ENCODE assay signal across 10 cellular contexts in the genomic region with DNA sequence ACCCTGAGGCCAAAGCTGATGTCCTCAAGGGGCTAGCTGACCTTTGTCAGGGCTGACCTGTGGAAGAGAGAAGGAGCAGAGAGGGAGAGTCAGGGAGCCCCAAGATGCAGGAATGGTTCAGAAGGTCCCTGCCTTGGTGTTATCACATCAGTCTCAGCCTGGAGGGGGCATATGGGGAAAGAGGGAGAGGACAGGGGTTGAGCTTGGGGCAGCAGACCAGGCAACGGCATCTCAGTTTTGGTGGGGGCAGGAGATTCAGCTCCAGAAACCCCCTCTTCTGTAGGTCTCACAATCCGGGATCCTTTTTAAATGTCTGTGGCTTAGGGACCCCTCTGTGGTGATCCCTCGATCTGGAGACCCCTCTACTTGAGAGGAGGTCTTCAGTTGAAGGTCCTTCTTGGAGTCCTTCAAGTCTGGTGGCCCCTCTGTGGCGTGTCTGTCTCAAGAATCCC. TPM values are rescaled to one million over a fixed set of nuclear protein-coding genes. Genes with fewer than 3 reads are reported as not detected.
DNase-seq lines count a peak whose midpoint lies in the region; ATAC-seq and TF ChIP-seq lines count a peak whose summit lies in the region.
"Had no signal": no experiment of that assay in that cellular context is flagged by ENCODE, and none has a peak within 500 bp of the region (broad histone marks: within the 10 kb centered on the region; RNA-seq: fewer than 3 reads in every experiment).

No MANE protein-coding gene starts in this region.

- CTCF ChIA-PET in MCF 10A (lab: Yijun Ruan, JAX), result interaction anchor here (0.6 to 9.3 kb wide), 22 partner anchors 11 to 225 kb away, joined by 3 to 195 read pairs (median 4); a partner anchor contains a TSS

- DNase-seq in HFFc6 (no peak), MCF 10A (ENCODE audit: unreplicated experiment) (no peak)
- DNase-seq in activated CD4-positive, CD25-positive, alpha-beta regulatory T cell treated with anti-CD3 and anti-CD28 coated beads, Interleukin-2, amount 50 U/mL, for 72 hours, result no peak
- DNase-seq in stimulated activated naive CD4-positive, alpha-beta T cell (lab: John Stamatoyannopoulos, UW), result no peak
- DNase-seq: NCI-H2227 treated with DMSO at 0.1 percent for 48 hours had no signal

- no peaks in the 10 kb centered on the region for H3K9me3 Mint-ChIP-seq in HFFc6
- H3K9me3 Mint-ChIP-seq in MCF 10A (ENCODE audit: unreplicated experiment), result no peaks in the 10 kb centered on the region

- H3K36me3 ChIP-seq in liver (ENCODE audit: control insufficient read depth in 4 of 4, insufficient read depth in 3 of 4, low read depth in 1 of 4, low read length in 3 of 4), result no peaks in the 10 kb centered on the region
- no peaks in the 10 kb centered on the region for H3K36me3 ChIP-seq in stomach smooth muscle (ENCODE audit: control insufficient read depth in 2 of 2, insufficient read depth in 2 of 2, low read length in 2 of 2)

- 51% methylated on average over 4 of the region's 4 CpGs for WGBS in liver

- POLR2A ChIA-PET in MCF 10A (lab: Yijun Ruan, JAX), result interaction anchor here (1.0 to 46.1 kb wide), 19 partner anchors 8 to 364 kb away, joined by 3 to 1272 read pairs (median 6); a partner anchor contains a TSS

- no peak for TF ChIP-seq CTCF in HFFc6 (IDR thresholded peaks at IDR 0.05)
- no peak for TF ChIP-seq CTCF in MCF 10A (IDR thresholded peaks at IDR 0.05; ENCODE audit: unreplicated experiment)
- no peak for TF ChIP-seq CTCF in liver (IDR thresholded peaks at IDR 0.05; ENCODE audit: low read depth, low read length, missing input control)

- H3K27me3 Mint-ChIP-seq in HFFc6 (ENCODE audit: insufficient read depth) (peaks cover 6% of the 10 kb centered on the region), MCF 10A (ENCODE audit: insufficient read depth, unreplicated experiment) (no peaks in the 10 kb centered on the region)

- peaks cover 61% of the 10 kb centered on the region for H3K4me1 Mint-ChIP-seq in HFFc6 (ENCODE audit: low read depth)
- H3K4me1 Mint-ChIP-seq in MCF 10A (ENCODE audit: insufficient read depth, unreplicated experiment), result peaks cover 33% of the 10 kb centered on the region

- H3K4me1 ChIP-seq in liver (ENCODE audit: control insufficient read depth in 4 of 4, insufficient read depth in 4 of 4, low read length in 3 of 4) (peaks cover 5 to 25% (median 15%) of the 10 kb centered on the region in 4 donors), stomach smooth muscle (ENCODE audit: control insufficient read depth, insufficient read depth, low read length) (peaks cover 48% of the 10 kb centered on the region)

- H3K4me3 ChIP-seq in liver (ENCODE audit: low read depth in 1 of 3, low read length in 3 of 3) (peak overlapping the region; percentile 26 to 43 (median 37)), stomach smooth muscle (ENCODE audit: low read length in 2 of 2) (peak overlapping the region; percentile 50 to 84)

- peak overlapping the region; percentile 100 for H3K27ac Mint-ChIP-seq in HFFc6
- peak overlapping the region; percentile 91 for H3K27ac Mint-ChIP-seq in MCF 10A (ENCODE audit: low read depth, unreplicated experiment)

- ATAC-seq in HG02938 (IDR thresholded peaks at IDR 0.05; ENCODE audit: unreplicated experiment), result no peak
- ATAC-seq in HG03175 (IDR thresholded peaks at IDR 0.05; ENCODE audit: unreplicated experiment), result no peak

- H3K9ac ChIP-seq in liver (ENCODE audit: low read depth in 1 of 2, low read length in 2 of 2) (peak overlapping the region; percentile 50 to 91), stomach smooth muscle (ENCODE audit: low read length in 2 of 2) (peak overlapping the region; percentile 71 to 88)

- H3K36me3 Mint-ChIP-seq in HFFc6 (ENCODE audit: low read depth) (peaks cover 34% of the 10 kb centered on the region), MCF 10A (ENCODE audit: insufficient read depth, unreplicated experiment) (peaks cover 37% of the 10 kb centered on the region)

- H3K27ac ChIP-seq in liver (ENCODE audit: low read depth in 1 of 2, low read length in 2 of 2), result peak overlapping the region; percentile 59 to 79
- peak overlapping the region; percentile 83 for H3K27ac ChIP-seq in stomach smooth muscle (ENCODE audit: low read length)

- H3K4me3 Mint-ChIP-seq in HFFc6, result peak overlapping the region; percentile 97
- H3K4me3 Mint-ChIP-seq in MCF 10A (ENCODE audit: unreplicated experiment), result peak overlapping the region; percentile 84

- H3K9me3 ChIP-seq in liver (ENCODE audit: control insufficient read depth in 4 of 4, low read length in 3 of 4), result no peaks in the 10 kb centered on the region
- H3K9me3 ChIP-seq in stomach smooth muscle (ENCODE audit: control insufficient read depth in 2 of 2, low read length in 2 of 2), result no peaks in the 10 kb centered on the region

- intact Hi-C loops in MCF 10A (cut with micrococcal nuclease), result loop anchor here (2.0 kb wide), 2 partner anchors 32 to 44 kb away; a partner anchor contains a TSS

- no peak for TF ChIP-seq RAD21 in liver (IDR thresholded peaks at IDR 0.05)

- BruUV-seq in MCF 10A (replicated peaks; lab: Mats Ljungman, UMichigan), result no TSS peak

- no peaks in the 10 kb centered on the region for H3K27me3 ChIP-seq in liver (ENCODE audit: control insufficient read depth in 4 of 4, insufficient read depth in 4 of 4, low read length in 3 of 4)
- H3K27me3 ChIP-seq in stomach smooth muscle (ENCODE audit: control insufficient read depth in 1 of 2, insufficient read depth in 2 of 2, low read length in 2 of 2), result no peaks in the 10 kb centered on the region

TF ChIP-seq in liver, 16 proteins besides CTCF, POLR2A, EP300 and RAD21 (continues in another document):
- no peak for TF ChIP-seq YY1 (IDR thresholded peaks at IDR 0.05)
- TF ChIP-seq, protein P1, sequence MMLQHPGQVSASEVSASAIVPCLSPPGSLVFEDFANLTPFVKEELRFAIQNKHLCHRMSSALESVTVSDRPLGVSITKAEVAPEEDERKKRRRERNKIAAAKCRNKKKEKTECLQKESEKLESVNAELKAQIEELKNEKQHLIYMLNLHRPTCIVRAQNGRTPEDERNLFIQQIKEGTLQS (IDR thresholded peaks at IDR 0.05), result no peak
- TF ChIP-seq SP1 (IDR thresholded peaks at IDR 0.05), result no peak
- no peak for TF ChIP-seq JUND (IDR thresholded peaks at IDR 0.05)
- no peak for TF ChIP-seq FOXA1 (IDR thresholded peaks at IDR 0.05)
- no peak for TF ChIP-seq EGR1 (IDR thresholded peaks at IDR 0.05; ENCODE audit: low read depth in 2 of 2)
- TF ChIP-seq RXRA (IDR thresholded peaks at IDR 0.05), result no peak
- TF ChIP-seq, protein P2, sequence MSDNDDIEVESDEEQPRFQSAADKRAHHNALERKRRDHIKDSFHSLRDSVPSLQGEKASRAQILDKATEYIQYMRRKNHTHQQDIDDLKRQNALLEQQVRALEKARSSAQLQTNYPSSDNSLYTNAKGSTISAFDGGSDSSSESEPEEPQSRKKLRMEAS (IDR thresholded peaks at IDR 0.05), result no peak
- no peak for TF ChIP-seq HNF4G (IDR thresholded peaks at IDR 0.05)
- TF ChIP-seq, protein P3, sequence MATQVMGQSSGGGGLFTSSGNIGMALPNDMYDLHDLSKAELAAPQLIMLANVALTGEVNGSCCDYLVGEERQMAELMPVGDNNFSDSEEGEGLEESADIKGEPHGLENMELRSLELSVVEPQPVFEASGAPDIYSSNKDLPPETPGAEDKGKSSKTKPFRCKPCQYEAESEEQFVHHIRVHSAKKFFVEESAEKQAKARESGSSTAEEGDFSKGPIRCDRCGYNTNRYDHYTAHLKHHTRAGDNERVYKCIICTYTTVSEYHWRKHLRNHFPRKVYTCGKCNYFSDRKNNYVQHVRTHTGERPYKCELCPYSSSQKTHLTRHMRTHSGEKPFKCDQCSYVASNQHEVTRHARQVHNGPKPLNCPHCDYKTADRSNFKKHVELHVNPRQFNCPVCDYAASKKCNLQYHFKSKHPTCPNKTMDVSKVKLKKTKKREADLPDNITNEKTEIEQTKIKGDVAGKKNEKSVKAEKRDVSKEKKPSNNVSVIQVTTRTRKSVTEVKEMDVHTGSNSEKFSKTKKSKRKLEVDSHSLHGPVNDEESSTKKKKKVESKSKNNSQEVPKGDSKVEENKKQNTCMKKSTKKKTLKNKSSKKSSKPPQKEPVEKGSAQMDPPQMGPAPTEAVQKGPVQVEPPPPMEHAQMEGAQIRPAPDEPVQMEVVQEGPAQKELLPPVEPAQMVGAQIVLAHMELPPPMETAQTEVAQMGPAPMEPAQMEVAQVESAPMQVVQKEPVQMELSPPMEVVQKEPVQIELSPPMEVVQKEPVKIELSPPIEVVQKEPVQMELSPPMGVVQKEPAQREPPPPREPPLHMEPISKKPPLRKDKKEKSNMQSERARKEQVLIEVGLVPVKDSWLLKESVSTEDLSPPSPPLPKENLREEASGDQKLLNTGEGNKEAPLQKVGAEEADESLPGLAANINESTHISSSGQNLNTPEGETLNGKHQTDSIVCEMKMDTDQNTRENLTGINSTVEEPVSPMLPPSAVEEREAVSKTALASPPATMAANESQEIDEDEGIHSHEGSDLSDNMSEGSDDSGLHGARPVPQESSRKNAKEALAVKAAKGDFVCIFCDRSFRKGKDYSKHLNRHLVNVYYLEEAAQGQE (IDR thresholded peaks at IDR 0.05), result no peak

RNA-seq across cellular contexts. Expression of a gene that starts 0.8 kb away (rescaled TPM):
- total RNA-seq in HFFc6 (2021; fragmentation: NEBNext Ultra II Directional; extraction: Animal tissue kit (Norgen Biotek cat#: 25700)), result 100 to 1,000 TPM; 162 to 225 (median 208) TPM
- total RNA-seq in MCF 10A (2022) (210 and 236 TPM in 2 replicates), liver (10 to 100 TPM in 1 of 2 donors, 1 to 10 TPM in 1; 5.3 to 10.8 TPM)
- polyA plus RNA-seq in liver, result 10 to 100 TPM; 20.5 to 23.0 TPM

RNA-seq across cellular contexts. Expression of a gene that starts 1.7 kb away (rescaled TPM):
- under 1 TPM in 3 of 6 experiments, not detected in 3; 0.59 to 0.96 (median 0.82) TPM for total RNA-seq in HFFc6 (2021; fragmentation: NEBNext Ultra II Directional; extraction: Animal tissue kit (Norgen Biotek cat#: 25700))
- total RNA-seq in MCF 10A (2022) (0.74 TPM in 1 of 2 replicates, not detected in the other), liver (under 1 TPM; 0.33 TPM)
- under 1 TPM; 0.21 to 0.25 TPM for polyA plus RNA-seq in liver
- total RNA-seq: dermis microvascular lymphatic vessel endothelial cell had no signal

RNA-seq across cellular contexts. Expression of a gene that starts 7.4 kb away (rescaled TPM):
- total RNA-seq in HFFc6 (2021; fragmentation: NEBNext Ultra II Directional; extraction: Animal tissue kit (Norgen Biotek cat#: 25700)), result 10 to 100 TPM; 48.1 to 57.9 (median 53.9) TPM
- total RNA-seq in MCF 10A (2022) (147 and 156 TPM in 2 replicates), liver (10 to 100 TPM; 26.8 to 30.9 TPM)
- 10 to 100 TPM; 16.4 to 21.9 TPM for polyA plus RNA-seq in liver

RNA-seq across cellular contexts. Expression of a gene that starts 10.4 kb away (rescaled TPM):
- under 1 TPM in 1 of 6 experiments, not detected in 5; 0.54 TPM for total RNA-seq in HFFc6 (2021; fragmentation: NEBNext Ultra II Directional; extraction: Animal tissue kit (Norgen Biotek cat#: 25700))
- total RNA-seq in MCF 10A (2022) (264 and 332 TPM in 2 replicates), liver (1 to 10 TPM; 1.7 to 4.4 TPM)
- polyA plus RNA-seq in liver, result 1 to 10 TPM; 2.3 to 4.3 TPM

RNA-seq across cellular contexts. Expression of a gene that starts 13.6 kb away (rescaled TPM):
- 100 to 1,000 TPM; 235 to 351 (median 258) TPM for total RNA-seq in HFFc6 (2021; fragmentation: NEBNext Ultra II Directional; extraction: Animal tissue kit (Norgen Biotek cat#: 25700))
- total RNA-seq in MCF 10A (2022) (1,014 and 1,213 TPM in 2 replicates), liver (10 to 100 TPM; 27.3 to 53.6 TPM)
- polyA plus RNA-seq in liver, result 100 to 1,000 TPM; 110 to 142 TPM

Comparison
In these comparisons a context has a peak if more than half of its experiments do, and no peak if none do; other contexts are left out.
1. RNA of a gene that starts 0.8 kb away (total RNA-seq): 162 to 225 TPM in HFFc6 and 210 to 236 TPM in MCF 10A; 5.3 to 10.8 TPM in liver; every median in the first group is over 10 times any median in the second.